In the genomic region with DNA sequence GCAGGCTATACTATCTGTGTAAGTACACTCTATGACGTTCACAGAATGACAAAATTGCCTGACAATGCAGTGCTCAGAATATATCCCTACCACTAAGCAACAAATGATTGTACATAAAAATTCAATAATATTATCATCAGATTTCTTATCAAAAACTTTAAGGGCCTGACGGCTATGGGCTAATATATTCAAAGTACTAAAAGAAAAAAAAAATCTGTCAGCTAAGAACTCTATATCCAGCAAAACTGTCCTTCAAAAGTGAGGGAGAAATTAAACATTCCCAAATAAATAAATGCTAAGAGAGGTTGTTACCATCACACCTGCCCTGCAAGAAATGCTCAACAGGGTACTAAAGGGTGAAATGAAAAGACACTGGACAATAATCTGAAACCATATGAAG, we compare ENCODE assay signal across 34 cellular contexts.
"Had no signal": no experiment of that assay in that cellular context is flagged by ENCODE, and none has a peak within 500 bp of the region (broad histone marks: within the 10 kb centered on the region; RNA-seq: fewer than 3 reads in every experiment).

No MANE protein-coding gene starts in this region.

- H3K9me3 ChIP-seq: MG63 had no signal

- H3K4me3 ChIP-seq: MG63 had no signal

- DNase-seq: Karpas-422, Kasumi-1, MG63, MM.1S, MV-4-11, NCI-H1048, NCI-H1092, NCI-H1092 treated with DMSO at 0.1 percent for 48 hours, NCI-H1105, NCI-H1105 treated with DMSO at 0.1 percent for 48 hours, NCI-H1417, NCI-H1417 treated with DMSO at 0.1 percent for 48 hours, NCI-H1436, NCI-H1436 treated with DMSO at 0.1 percent for 48 hours, NCI-H146, NCI-H1694, NCI-H1694 treated with DMSO at 0.1 percent for 48 hours, NCI-H187, NCI-H187 treated with DMSO at 0.1 percent for 48 hours, NCI-H1930, NCI-H2029, NCI-H2029 treated with DMSO at 0.1 percent for 48 hours, NCI-H2081, NCI-H2081 treated with DMSO at 0.1 percent for 48 hours, NCI-H2107, NCI-H2171, NCI-H2171 treated with DMSO at 0.1 percent for 48 hours, NCI-H2227 treated with DMSO at 0.1 percent for 48 hours, NCI-H226, NCI-H345, NCI-H446, NCI-H446 treated with DMSO at 0.1 percent for 48 hours, NCI-H510A, NCI-H510A treated with DMSO at 0.1 percent for 48 hours had no signal

- H3K36me3 ChIP-seq: MG63 had no signal
